ENCODE assay signal across 12 cellular contexts in genomic region chr7:117132385-117133120, GRCh38.
A peak's percentile ranks its signal among the peaks of the same experiment; 100 is the strongest.
DNase-seq lines count a peak whose midpoint lies in the region; ATAC-seq and TF ChIP-seq lines count a peak whose summit lies in the region.
"Had no signal": no experiment of that assay in that cellular context is flagged by ENCODE, and none has a peak within 500 bp of the region (broad histone marks: within the 10 kb centered on the region; RNA-seq: fewer than 3 reads in every experiment).

No MANE protein-coding gene starts in this region.

- H3K4me3 ChIP-seq in AG04450 (ENCODE audit: low read depth, low read length): no peak overlapping the region
- peak overlapping the region in 1 of 2 experiments; percentile 25; a peak in 2 of 4 replicates for H3K4me3 ChIP-seq in HCT116 (replicated peaks in 1 of 2; ENCODE audit: low read depth in 1 of 2, low read length in 2 of 2)
- peak overlapping the region; percentile 57 for H3K4me3 ChIP-seq in adipocyte (ENCODE audit: low read length)
- H3K4me3 ChIP-seq: suprapubic skin had no signal

- H3K27me3 ChIP-seq in AG04450 (ENCODE audit: control insufficient read depth, insufficient read depth, low read length) (no peaks in the 10 kb centered on the region), HCT116 (ENCODE audit: insufficient read depth, low read length) (no peaks in the 10 kb centered on the region), adipocyte (replicated peaks; ENCODE audit: control insufficient read depth, insufficient read depth, low read length) (no peaks in the 10 kb centered on the region)
- H3K27me3 ChIP-seq: suprapubic skin had no signal

- H2AFZ ChIP-seq in HCT116 (ENCODE audit: low read depth, low read length, poor library complexity, severe bottlenecking): no peak overlapping the region

- BruUV-seq in HCT116 (replicated peaks; lab: Mats Ljungman, UMichigan): no TSS peak

- RAD21 ChIA-PET in HCT116 (lab: Charles Lee; ENCODE audit: low non-redundant PET in 1 of 2, low total read pairs in 2 of 2, uncharacterized antibody in 2 of 2, unreplicated experiment in 2 of 2): no interaction called here

- peaks cover 19% of the 10 kb centered on the region for H3K4me1 Mint-ChIP-seq in type B pancreatic cell (ENCODE audit: unreplicated experiment)

- peaks cover 29% of the 10 kb centered on the region for H3K36me3 Mint-ChIP-seq in type B pancreatic cell

- peak; percentile 89 for ATAC-seq in HCT116
- no peak for ATAC-seq in GM18907 (IDR thresholded peaks at IDR 0.05; ENCODE audit: unreplicated experiment)
- ATAC-seq in GM18909 (IDR thresholded peaks at IDR 0.05; ENCODE audit: poor library complexity, unreplicated experiment): no peak

- no peaks in the 10 kb centered on the region for H3K9me2 ChIP-seq in HCT116 (ENCODE audit: insufficient read depth)

- no peak for TF ChIP-seq POLR2A in HCT116 (IDR thresholded peaks at IDR 0.05; ENCODE audit: borderline replicate concordance, extremely low read depth, insufficient read depth, insufficient read length)

- H3K4me2 ChIP-seq in HCT116 (ENCODE audit: low read length): peak overlapping the region; percentile 61

- peaks cover 0 to 23% of the 10 kb centered on the region in 2 experiments; a peak in 2 of 4 replicates for H3K4me1 ChIP-seq in HCT116 (ENCODE audit: control insufficient read depth in 1 of 2, insufficient read depth in 2 of 2, low read length in 2 of 2)
- H3K4me1 ChIP-seq in adipocyte (ENCODE audit: control insufficient read depth, insufficient read depth, low read length): peaks cover 42% of the 10 kb centered on the region
- H3K4me1 ChIP-seq: suprapubic skin had no signal

- no peak overlapping the region for H3K27ac Mint-ChIP-seq in type B pancreatic cell
- H3K27ac Mint-ChIP-seq: natural killer cell treated with Interleukin-12 subunit alpha and Interleukin-12 subunit beta and Interleukin-15 and Interleukin-18, amount 100 ng/mL, for 72 hours had no signal

- H3K27me3 Mint-ChIP-seq in type B pancreatic cell: no peaks in the 10 kb centered on the region
- H3K27me3 Mint-ChIP-seq: natural killer cell treated with Interleukin-12 subunit alpha and Interleukin-12 subunit beta and Interleukin-15 and Interleukin-18, amount 100 ng/mL, for 72 hours had no signal

- intact Hi-C loops in HCT116 (cut with micrococcal nuclease): no loop called here

- POLR2A ChIA-PET in AG04450 (lab: Yijun Ruan, JAX) (no interaction called here), HCT116 (lab: Charles Lee) (no interaction called here)

- H3K36me3 ChIP-seq in HCT116 (ENCODE audit: control insufficient read depth in 1 of 2, insufficient read depth in 2 of 2, low read length in 2 of 2): no peaks in the 10 kb centered on the region
- H3K36me3 ChIP-seq in adipocyte (ENCODE audit: control insufficient read depth, insufficient read depth, low read length, severe bottlenecking): peaks cover 7% of the 10 kb centered on the region

- H3K79me2 ChIP-seq in HCT116 (ENCODE audit: insufficient read depth, low read length): no peaks in the 10 kb centered on the region

- H3K9me3 Mint-ChIP-seq in type B pancreatic cell: no peaks in the 10 kb centered on the region
- H3K9me3 Mint-ChIP-seq: natural killer cell treated with Interleukin-12 subunit alpha and Interleukin-12 subunit beta and Interleukin-15 and Interleukin-18, amount 100 ng/mL, for 72 hours had no signal

- H3K27ac ChIP-seq in AG04450 (ENCODE audit: low read depth, low read length): peak overlapping the region; percentile 47
- peak overlapping the region; percentile 22; the same call in 1 of the 2 replicates for H3K27ac ChIP-seq in HCT116 (ENCODE audit: low read depth, low read length)
- H3K27ac ChIP-seq: suprapubic skin had no signal

- H3K9me3 ChIP-seq in AG04450 (ENCODE audit: control insufficient read depth, insufficient read depth, low read length) (no peaks in the 10 kb centered on the region), HCT116 (ENCODE audit: control insufficient read depth in 1 of 2, insufficient read depth in 1 of 2, low read depth in 1 of 2, low read length in 2 of 2) (no peaks in the 10 kb centered on the region), adipocyte (ENCODE audit: control insufficient read depth, low read length) (no peaks in the 10 kb centered on the region)
- H3K9me3 ChIP-seq: suprapubic skin had no signal

- CTCF ChIA-PET in AG04450 (lab: Charles Lee): interaction anchor here (1.0 to 1.3 kb wide), 2 partner anchors 80 to 147 kb away, joined by 3 to 4 read pairs; no protein-coding TSS in a partner anchor
- CTCF ChIA-PET in HCT116 (lab: Charles Lee): no interaction called here

- no peak overlapping the region for H3K4me3 Mint-ChIP-seq in type B pancreatic cell
- H3K4me3 Mint-ChIP-seq: natural killer cell treated with Interleukin-12 subunit alpha and Interleukin-12 subunit beta and Interleukin-15 and Interleukin-18, amount 100 ng/mL, for 72 hours had no signal

- H4K20me1 ChIP-seq in HCT116 (ENCODE audit: insufficient read depth): no peaks in the 10 kb centered on the region

- no peak for TF ChIP-seq RAD21 in HCT116 (IDR thresholded peaks at IDR 0.05; ENCODE audit: low read depth)

- DNase-seq in AG04450 (ENCODE audit: low read depth, low spot score): peak; percentile 67
- peak; percentile 42 for DNase-seq in HCT116 (ENCODE audit: low read depth, low spot score)
- peak; percentile 86 for DNase-seq in adipocyte (ENCODE audit: low read depth)
- DNase-seq in glomerular visceral epithelial cell (ENCODE audit: extremely low spot score): peak; percentile 88
- DNase-seq in type B pancreatic cell (ENCODE audit: extremely low spot score, unreplicated experiment): no peak
- DNase-seq in ecto neural progenitor cell (ENCODE audit: low spot score): no peak
- DNase-seq: activated effector memory CD4-positive, alpha-beta T cell treated with Interleukin-2 at 50 U/mL for 16 hours; NCI-H1048 had no signal

- peak overlapping the region; percentile 30 for H3K9ac ChIP-seq in HCT116 (ENCODE audit: low read length)
- H3K9ac ChIP-seq in adipocyte (ENCODE audit: low read length): peak overlapping the region; percentile 25

- no peak for TF ChIP-seq CTCF in AG04450 (IDR thresholded peaks at IDR 0.05; ENCODE audit: low read depth, low read length)
- no peak for TF ChIP-seq CTCF in HCT116 (IDR thresholded peaks at IDR 0.05 in 2 of 3, conservative IDR thresholded peaks at IDR 0.05 in 1 of 3; ENCODE audit: borderline replicate concordance in 1 of 3, insufficient read depth in 1 of 3, low read depth in 2 of 3, low read length in 2 of 3)
- TF ChIP-seq CTCF in type B pancreatic cell (conservative IDR thresholded peaks at IDR 0.05): no peak

TF ChIP-seq in HCT116, 20 proteins besides CTCF, POLR2A, EP300 and RAD21 (continues in another document):
- TF ChIP-seq YY1 (IDR thresholded peaks at IDR 0.05; ENCODE audit: extremely low read depth, insufficient replicate concordance, low read depth, low read length) (no peak), SIN3A (IDR thresholded peaks at IDR 0.05; ENCODE audit: low read depth) (0 out of 2 replicates have a peak, but pooled peaks have one; percentile 30), EGR1 (IDR thresholded peaks at IDR 0.05; ENCODE audit: low read depth) (no peak), MAX (IDR thresholded peaks at IDR 0.05) (no peak), POLR2AphosphoS5 (IDR thresholded peaks at IDR 0.05; ENCODE audit: low read depth, low read length) (peak; percentile 28; the same call in 1 of the 2 replicates), SRF (IDR thresholded peaks at IDR 0.05; ENCODE audit: low read depth) (no peak), JUND (IDR thresholded peaks at IDR 0.05) (peak; percentile 64), CBX3 (IDR thresholded peaks at IDR 0.05; ENCODE audit: low read depth) (peak; percentile 79), SP1 (IDR thresholded peaks at IDR 0.05; ENCODE audit: low read depth) (peak; percentile 45), ZNF274 (IDR thresholded peaks at IDR 0.05; ENCODE audit: low read depth, low read length) (no peak), ZFX (IDR thresholded peaks at IDR 0.05) (no peak), EZH2 (IDR thresholded peaks at IDR 0.05) (no peak), EZH2phosphoT487 (IDR thresholded peaks at IDR 0.05; ENCODE audit: borderline replicate concordance) (no peak), CEBPB (IDR thresholded peaks at IDR 0.05; ENCODE audit: low read depth) (peak; percentile 52; the same call in 1 of the 2 replicates)
- TF ChIP-seq, protein P1, sequence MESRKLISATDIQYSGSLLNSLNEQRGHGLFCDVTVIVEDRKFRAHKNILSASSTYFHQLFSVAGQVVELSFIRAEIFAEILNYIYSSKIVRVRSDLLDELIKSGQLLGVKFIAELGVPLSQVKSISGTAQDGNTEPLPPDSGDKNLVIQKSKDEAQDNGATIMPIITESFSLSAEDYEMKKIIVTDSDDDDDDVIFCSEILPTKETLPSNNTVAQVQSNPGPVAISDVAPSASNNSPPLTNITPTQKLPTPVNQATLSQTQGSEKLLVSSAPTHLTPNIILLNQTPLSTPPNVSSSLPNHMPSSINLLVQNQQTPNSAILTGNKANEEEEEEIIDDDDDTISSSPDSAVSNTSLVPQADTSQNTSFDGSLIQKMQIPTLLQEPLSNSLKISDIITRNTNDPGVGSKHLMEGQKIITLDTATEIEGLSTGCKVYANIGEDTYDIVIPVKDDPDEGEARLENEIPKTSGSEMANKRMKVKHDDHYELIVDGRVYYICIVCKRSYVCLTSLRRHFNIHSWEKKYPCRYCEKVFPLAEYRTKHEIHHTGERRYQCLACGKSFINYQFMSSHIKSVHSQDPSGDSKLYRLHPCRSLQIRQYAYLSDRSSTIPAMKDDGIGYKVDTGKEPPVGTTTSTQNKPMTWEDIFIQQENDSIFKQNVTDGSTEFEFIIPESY (IDR thresholded peaks at IDR 0.05; ENCODE audit: extremely low read depth, insufficient replicate concordance, low read length): no peak
- TF ChIP-seq, protein P2, sequence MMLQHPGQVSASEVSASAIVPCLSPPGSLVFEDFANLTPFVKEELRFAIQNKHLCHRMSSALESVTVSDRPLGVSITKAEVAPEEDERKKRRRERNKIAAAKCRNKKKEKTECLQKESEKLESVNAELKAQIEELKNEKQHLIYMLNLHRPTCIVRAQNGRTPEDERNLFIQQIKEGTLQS (IDR thresholded peaks at IDR 0.05): no peak

Comparison
In these comparisons a context has a peak if more than half of its experiments do, and no peak if none do; other contexts are left out.
1. DNase-seq: peak in AG04450 (single experiment), HCT116 (single experiment), adipocyte (single experiment) and glomerular visceral epithelial cell (single experiment); none in type B pancreatic cell (single experiment) and ecto neural progenitor cell (single experiment).